In genomic region chr22:32311551-32312071, GRCh38 we compare ENCODE assay signal across 15 cellular contexts. TPM values are rescaled to one million over a fixed set of nuclear protein-coding genes. Genes with fewer than 3 reads are reported as not detected.
DNase-seq lines count a peak whose midpoint lies in the region; ATAC-seq and TF ChIP-seq lines count a peak whose summit lies in the region.
"Had no signal": no experiment of that assay in that cellular context is flagged by ENCODE, and none has a peak within 500 bp of the region (broad histone marks: within the 10 kb centered on the region; RNA-seq: fewer than 3 reads in every experiment).

No MANE protein-coding gene starts in this region.

- no peak overlapping the region for H2AFZ ChIP-seq in mammary epithelial cell (ENCODE audit: low read depth, low read length)
- H2AFZ ChIP-seq: PC-9 had no signal

- BruUV-seq in mammary epithelial cell (replicated peaks; lab: Mats Ljungman, UMichigan) = no TSS peak

- no peak overlapping the region for H3K9ac ChIP-seq in mammary epithelial cell (ENCODE audit: insufficient read depth, low read length)

- H3K4me2 ChIP-seq in mammary epithelial cell (ENCODE audit: insufficient read depth, low read depth, low read length) = no peak overlapping the region
- H3K4me2 ChIP-seq: PC-9 had no signal

- no peaks in the 10 kb centered on the region for H3K4me1 Mint-ChIP-seq in activated CD4-positive, alpha-beta T cell treated with anti-CD3 and anti-CD28 coated beads, Interleukin-2, amount 10 ng/mL, durations not matched to agents 24 days and 14 days
- no peaks in the 10 kb centered on the region for H3K4me1 Mint-ChIP-seq in activated CD4-positive, alpha-beta T cell treated with anti-CD3 and anti-CD28 coated beads for 36 hours

- no peaks in the 10 kb centered on the region for H4K20me1 ChIP-seq in mammary epithelial cell (ENCODE audit: insufficient read depth, low read length)

- H3K4me1 ChIP-seq in esophagus muscularis mucosa (no peaks in the 10 kb centered on the region), testis (no peaks in the 10 kb centered on the region), mammary epithelial cell (ENCODE audit: insufficient read depth, low read length) (no peaks in the 10 kb centered on the region)

- no peaks in the 10 kb centered on the region for H3K9me3 Mint-ChIP-seq in activated CD4-positive, alpha-beta T cell treated with anti-CD3 and anti-CD28 coated beads, Interleukin-2, amount 10 ng/mL, durations not matched to agents 24 days and 14 days
- no peaks in the 10 kb centered on the region for H3K9me3 Mint-ChIP-seq in activated CD4-positive, alpha-beta T cell treated with anti-CD3 and anti-CD28 coated beads for 36 hours (ENCODE audit: low read depth)

- peak; percentile 45 for DNase-seq in activated CD4-positive, alpha-beta T cell treated with anti-CD3 and anti-CD28 coated beads, Interleukin-2, amount 10 ng/mL, durations not matched to agents 24 days and 14 days
- DNase-seq in activated CD4-positive, alpha-beta T cell treated with anti-CD3 and anti-CD28 coated beads for 36 hours = no peak
- DNase-seq in NCI-H146 treated with DMSO at 0.1 percent for 48 hours (lab: John Stamatoyannopoulos, UW; ENCODE audit: unreplicated experiment) (peak; percentile 5), esophagus muscularis mucosa (ENCODE audit: extremely low spot score) (peak; percentile 47), testis (peak; percentile 10), mammary epithelial cell (no peak), AML-193 (lab: John Stamatoyannopoulos, UW) (no peak)
- DNase-seq: 8988T, MG63, NCI-H2029, PC-9 had no signal

- dilution Hi-C loops in mammary epithelial cell (cut with HindIII; ENCODE audit: low sequenced_read_pairs) = no loop called here

- POLR2A ChIA-PET in activated CD4-positive, alpha-beta T cell treated with anti-CD3 and anti-CD28 coated beads for 36 hours (lab: Charles Lee) = no interaction called here

- in situ Hi-C loops in mammary epithelial cell (cut with MboI; ENCODE audit: low sequenced_read_pairs in 2 of 2) = no loop called here

- CTCF ChIA-PET in activated CD4-positive, alpha-beta T cell treated with anti-CD3 and anti-CD28 coated beads for 36 hours (lab: Charles Lee) = no interaction called here
- CTCF ChIA-PET in mammary epithelial cell (lab: Charles Lee; ENCODE audit: low non-redundant PET) = no interaction called here

- H3K79me2 ChIP-seq in mammary epithelial cell (ENCODE audit: insufficient read depth, low read length) = no peaks in the 10 kb centered on the region

- H3K9me3 ChIP-seq in esophagus muscularis mucosa = peaks cover 0 to 5% (median 0%) of the 10 kb centered on the region in 4 donors
- no peaks in the 10 kb centered on the region for H3K9me3 ChIP-seq in testis
- H3K9me3 ChIP-seq in mammary epithelial cell (replicated peaks; ENCODE audit: insufficient read depth, low read length) = no peaks in the 10 kb centered on the region
- H3K9me3 ChIP-seq: MG63 had no signal

- WGBS in esophagus muscularis mucosa = 70% methylated on average over 9 of the region's 11 CpGs
- WGBS in testis, 2 donors = 76 to 79% methylated on average over 11 of the region's 11 CpGs
- WGBS in mammary epithelial cell (ENCODE audit: low coverage, missing lambda C conversion rate) = 69% methylated on average over 7 of the region's 11 CpGs

- peaks cover 0 to 47% (median 0%) of the 10 kb centered on the region in 4 donors for H3K27me3 ChIP-seq in esophagus muscularis mucosa
- H3K27me3 ChIP-seq in testis = no peaks in the 10 kb centered on the region
- H3K27me3 ChIP-seq in mammary epithelial cell (ENCODE audit: insufficient read depth, low read length) = peaks cover 1% of the 10 kb centered on the region
- H3K27me3 ChIP-seq: MG63 had no signal

- TF ChIP-seq EP300 in esophagus muscularis mucosa (IDR thresholded peaks at IDR 0.05) = no peak

- no peak for ATAC-seq in activated CD4-positive, alpha-beta T cell treated with anti-CD3 and anti-CD28 coated beads for 36 hours
- no peak for ATAC-seq in GM21367 (IDR thresholded peaks at IDR 0.05; ENCODE audit: unreplicated experiment)
- ATAC-seq: HepG2 had no signal

- no peak for TF ChIP-seq POLR2A in esophagus muscularis mucosa (IDR thresholded peaks at IDR 0.05; ENCODE audit: low read depth)
- no peak for TF ChIP-seq POLR2A in testis (IDR thresholded peaks at IDR 0.05)

- H3K27me3 Mint-ChIP-seq in activated CD4-positive, alpha-beta T cell treated with anti-CD3 and anti-CD28 coated beads, Interleukin-2, amount 10 ng/mL, durations not matched to agents 24 days and 14 days = peaks cover 16% of the 10 kb centered on the region
- peaks cover 17% of the 10 kb centered on the region for H3K27me3 Mint-ChIP-seq in activated CD4-positive, alpha-beta T cell treated with anti-CD3 and anti-CD28 coated beads for 36 hours

- H3K27ac Mint-ChIP-seq in activated CD4-positive, alpha-beta T cell treated with anti-CD3 and anti-CD28 coated beads, Interleukin-2, amount 10 ng/mL, durations not matched to agents 24 days and 14 days = no peak overlapping the region
- no peak overlapping the region for H3K27ac Mint-ChIP-seq in activated CD4-positive, alpha-beta T cell treated with anti-CD3 and anti-CD28 coated beads for 36 hours

- TF ChIP-seq CTCF in esophagus muscularis mucosa (IDR thresholded peaks at IDR 0.05) = no peak
- TF ChIP-seq CTCF in testis (IDR thresholded peaks at IDR 0.05) = no peak
- no peak for TF ChIP-seq CTCF in mammary epithelial cell (conservative IDR thresholded peaks at IDR 0.05 in 1 of 2, IDR thresholded peaks at IDR 0.05 in 1 of 2; ENCODE audit: extremely low read depth in 1 of 2, insufficient read depth in 1 of 2, low read depth in 1 of 2, low read length in 2 of 2)

- H3K36me3 ChIP-seq in esophagus muscularis mucosa = no peaks in the 10 kb centered on the region
- H3K36me3 ChIP-seq in testis (ENCODE audit: low read depth, missing control alignments) = no peaks in the 10 kb centered on the region
- no peaks in the 10 kb centered on the region for H3K36me3 ChIP-seq in mammary epithelial cell (ENCODE audit: insufficient read depth, low read length)
- H3K36me3 ChIP-seq: MG63 had no signal

- H3K27ac ChIP-seq in esophagus muscularis mucosa (replicated peaks in 1 of 4) (no peak overlapping the region), testis (no peak overlapping the region), mammary epithelial cell (ENCODE audit: insufficient read depth, low read depth, low read length) (no peak overlapping the region)
- H3K27ac ChIP-seq: PC-9 had no signal

- H3K4me3 Mint-ChIP-seq in activated CD4-positive, alpha-beta T cell treated with anti-CD3 and anti-CD28 coated beads, Interleukin-2, amount 10 ng/mL, durations not matched to agents 24 days and 14 days = no peak overlapping the region
- no peak overlapping the region for H3K4me3 Mint-ChIP-seq in activated CD4-positive, alpha-beta T cell treated with anti-CD3 and anti-CD28 coated beads for 36 hours

- no peaks in the 10 kb centered on the region for H3K36me3 Mint-ChIP-seq in activated CD4-positive, alpha-beta T cell treated with anti-CD3 and anti-CD28 coated beads, Interleukin-2, amount 10 ng/mL, durations not matched to agents 24 days and 14 days (ENCODE audit: low read depth)
- H3K36me3 Mint-ChIP-seq in activated CD4-positive, alpha-beta T cell treated with anti-CD3 and anti-CD28 coated beads for 36 hours (ENCODE audit: low read depth) = no peaks in the 10 kb centered on the region

- intact Hi-C loops in activated CD4-positive, alpha-beta T cell treated with anti-CD3 and anti-CD28 coated beads, Interleukin-2, amount 10 ng/mL, durations not matched to agents 24 days and 14 days (cut with micrococcal nuclease) = no loop called here
- intact Hi-C loops in activated CD4-positive, alpha-beta T cell treated with anti-CD3 and anti-CD28 coated beads for 36 hours (cut with DNase I, micrococcal nuclease) = loop anchor here in 1 of 2 experiments (2.0 kb wide), 1 partner anchor 45 kb away; no protein-coding TSS in a partner anchor
- intact Hi-C loops in esophagus muscularis mucosa (cut with DNase I) (no loop called here), testis (cut with DNase I; ENCODE audit: low total_unique reads) (no loop called here), mammary epithelial cell (cut with micrococcal nuclease) (no loop called here)

- H3K4me3 ChIP-seq in esophagus muscularis mucosa (no peak overlapping the region), testis (no peak overlapping the region), mammary epithelial cell (replicated peaks in 1 of 3; ENCODE audit: insufficient read depth in 1 of 3, low read depth in 2 of 3, low read length in 3 of 3) (no peak overlapping the region)
- H3K4me3 ChIP-seq: MG63, PC-9 had no signal

RNA-seq across cellular contexts. Expression of gene RFPL3, which starts 46.1 kb away (rescaled TPM):
- total RNA-seq in activated CD4-positive, alpha-beta T cell treated with anti-CD3 and anti-CD28 coated beads, Interleukin-2, amount 10 ng/mL, durations not matched to agents 24 days and 14 days = not detected in 2 replicates
- not detected for total RNA-seq in activated CD4-positive, alpha-beta T cell treated with anti-CD3 and anti-CD28 coated beads for 36 hours
- total RNA-seq in esophagus muscularis mucosa = not detected
- total RNA-seq in testis = 1 to 10 TPM; 2.6 to 3.6 TPM
- 4.1 TPM for polyA plus RNA-seq in testis (ENCODE audit: insufficient read depth, low read depth, low replicate concordance)
- total RNA-seq in mammary epithelial cell = not detected
- polyA plus RNA-seq in mammary epithelial cell = not detected
- polyA minus RNA-seq in mammary epithelial cell = not detected
- total RNA-seq: G401, H4, HepG2, PC-9 had no signal
- polyA plus RNA-seq: HepG2 had no signal

RNA-seq across cellular contexts. Expression of gene SLC5A4, which starts 56.5 kb away (rescaled TPM):
- not detected in 2 replicates for total RNA-seq in activated CD4-positive, alpha-beta T cell treated with anti-CD3 and anti-CD28 coated beads, Interleukin-2, amount 10 ng/mL, durations not matched to agents 24 days and 14 days
- not detected for total RNA-seq in activated CD4-positive, alpha-beta T cell treated with anti-CD3 and anti-CD28 coated beads for 36 hours
- total RNA-seq in esophagus muscularis mucosa = 1 to 10 TPM in 1 of 4 donors, under 1 TPM in 2, not detected in 1; 0.19 to 1.2 (median 0.46) TPM
- 1 to 10 TPM in 1 of 2 donors, under 1 TPM in 1; 0.93 to 1.0 TPM for total RNA-seq in testis
- 1.1 TPM for polyA plus RNA-seq in testis (ENCODE audit: insufficient read depth, low read depth, low replicate concordance)
- total RNA-seq in mammary epithelial cell = not detected
- polyA plus RNA-seq in mammary epithelial cell = not detected
- not detected for polyA minus RNA-seq in mammary epithelial cell
- total RNA-seq: G401, HepG2, PC-9 had no signal
- polyA plus RNA-seq: HepG2 had no signal

Comparison
In these comparisons a context has a peak if more than half of its experiments do, and no peak if none do; other contexts are left out.
1. DNase-seq: peak in activated CD4-positive, alpha-beta T cell treated with anti-CD3 and anti-CD28 coated beads, Interleukin-2, amount 10 ng/mL, durations not matched to agents 24 days and 14 days (single experiment), NCI-H146 treated with DMSO at 0.1 percent for 48 hours (single experiment), esophagus muscularis mucosa (single experiment) and testis (single experiment); none in activated CD4-positive, alpha-beta T cell treated with anti-CD3 and anti-CD28 coated beads for 36 hours (single experiment), mammary epithelial cell (single experiment) and AML-193 (0 of 2).